In the genomic region with DNA sequence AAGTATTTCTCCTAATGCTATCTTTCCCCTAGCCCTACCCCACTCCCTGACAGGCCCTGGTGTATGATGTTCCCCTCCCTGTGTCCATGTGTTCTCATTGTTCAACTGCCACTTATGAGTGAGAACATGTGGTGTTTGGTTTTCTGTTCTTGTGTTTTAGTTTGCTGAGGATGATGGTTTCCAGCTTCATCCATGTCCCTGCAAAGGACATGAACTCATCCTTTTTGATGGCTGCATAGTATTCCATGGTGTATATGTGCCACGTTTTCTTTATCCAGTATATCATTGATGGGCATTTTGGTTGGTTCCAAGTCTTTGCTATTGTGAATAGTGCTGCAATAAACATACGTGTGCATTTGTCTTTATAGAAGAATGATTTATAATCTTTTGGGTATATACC, we compare ENCODE assay signal across 1 cellular context.
TF ChIP-seq lines count a peak whose summit lies in the region.
"Not testable (repeated sequence)": the region's sequence is repeated elsewhere in the genome, so short reads cannot be mapped to it uniquely, and the experiment has no call there.

No MANE protein-coding gene starts in this region.

- POLR2A ChIA-PET in HEK293 (lab: Yijun Ruan, JAX), result not testable (repeated sequence)

- not testable (repeated sequence) for H3K36me3 ChIP-seq in HEK293 (ENCODE audit: control insufficient read depth in 2 of 2, insufficient read depth in 1 of 2, low read length in 2 of 2)

- CTCF ChIA-PET in HEK293 (lab: Yijun Ruan, JAX), result not testable (repeated sequence)

- H3K4me3 ChIP-seq in HEK293 (ENCODE audit: low read depth, low read length), result not testable (repeated sequence)

- not testable (repeated sequence) for TF ChIP-seq CTCF in HEK293 (tag by site-specific recombination; IDR thresholded peaks at IDR 0.05)

- H3K27ac ChIP-seq in HEK293 (ENCODE audit: extremely low read depth, low read depth, low read length), result not testable (repeated sequence)

- H3K4me1 ChIP-seq in HEK293 (ENCODE audit: control insufficient read depth, insufficient read depth, low read length), result not testable (repeated sequence)

- H3K9me3 ChIP-seq in HEK293 (ENCODE audit: control insufficient read depth, insufficient read depth, low read depth, low read length), result not testable (repeated sequence)

TF ChIP-seq in HEK293, 187 proteins besides CTCF, POLR2A, EP300 and RAD21:
- TF ChIP-seq, protein P1, sequence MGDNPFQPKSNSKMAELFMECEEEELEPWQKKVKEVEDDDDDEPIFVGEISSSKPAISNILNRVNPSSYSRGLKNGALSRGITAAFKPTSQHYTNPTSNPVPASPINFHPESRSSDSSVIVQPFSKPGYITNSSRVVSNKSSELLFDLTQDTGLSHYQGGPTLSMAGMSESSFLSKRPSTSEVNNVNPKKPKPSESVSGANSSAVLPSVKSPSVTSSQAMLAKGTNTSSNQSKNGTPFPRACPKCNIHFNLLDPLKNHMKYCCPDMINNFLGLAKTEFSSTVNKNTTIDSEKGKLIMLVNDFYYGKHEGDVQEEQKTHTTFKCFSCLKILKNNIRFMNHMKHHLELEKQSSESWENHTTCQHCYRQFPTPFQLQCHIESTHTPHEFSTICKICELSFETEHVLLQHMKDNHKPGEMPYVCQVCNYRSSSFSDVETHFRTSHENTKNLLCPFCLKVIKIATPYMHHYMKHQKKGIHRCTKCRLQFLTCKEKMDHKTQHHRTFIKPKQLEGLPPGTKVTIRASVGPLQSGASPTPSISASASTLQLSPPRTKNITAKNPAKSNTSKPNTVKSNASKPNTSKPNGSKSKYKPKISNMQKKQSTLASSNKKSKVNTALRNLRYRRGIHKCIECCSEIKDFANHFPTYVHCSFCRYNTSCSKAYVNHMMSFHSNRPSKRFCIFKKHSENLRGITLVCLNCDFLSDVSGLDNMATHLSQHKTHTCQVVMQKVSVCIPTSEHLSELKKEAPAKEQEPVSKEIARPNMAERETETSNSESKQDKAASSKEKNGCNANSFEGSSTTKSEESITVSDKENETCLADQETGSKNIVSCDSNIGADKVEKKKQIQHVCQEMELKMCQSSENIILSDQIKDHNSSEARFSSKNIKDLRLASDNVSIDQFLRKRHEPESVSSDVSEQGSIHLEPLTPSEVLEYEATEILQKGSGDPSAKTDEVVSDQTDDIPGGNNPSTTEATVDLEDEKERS (tag by site-specific recombination; IDR thresholded peaks at IDR 0.05), result 0 out of 2 replicates have a peak, but pooled peaks have one; percentile 60
- TF ChIP-seq ZNF146 (tag by site-specific recombination; IDR thresholded peaks at IDR 0.05), result peak; percentile 92
